In the genomic region with DNA sequence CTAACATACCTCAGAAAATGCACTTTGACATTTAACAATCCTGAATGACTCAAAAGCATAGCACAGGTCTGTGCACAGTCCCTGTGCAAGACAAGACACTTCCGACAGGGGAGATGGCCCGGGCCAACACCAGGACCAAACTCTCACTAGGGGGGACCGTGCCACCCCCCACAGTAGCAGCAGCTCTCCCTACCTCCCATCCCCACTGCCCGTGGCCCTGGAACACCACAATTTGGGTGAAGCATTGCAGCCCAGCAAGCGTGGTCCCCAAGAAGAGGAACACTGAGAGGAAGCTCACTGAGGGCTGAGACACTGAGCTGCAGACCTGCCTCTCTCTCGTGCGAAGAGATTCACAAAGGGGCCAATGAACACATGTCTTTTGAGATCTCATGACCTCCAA, we compare ENCODE assay signal across 26 cellular contexts.
"Had no signal": no experiment of that assay in that cellular context is flagged by ENCODE, and none has a peak within 500 bp of the region (broad histone marks: within the 10 kb centered on the region; RNA-seq: fewer than 3 reads in every experiment).

No MANE protein-coding gene starts in this region.

- H3K4me3 ChIP-seq: left lung, lower lobe of right lung, right atrium auricular region, right lobe of liver, smooth muscle cell, tibial nerve, uterus had no signal

- H3K36me3 Mint-ChIP-seq: immature natural killer cell; naive thymus-derived CD8-positive, alpha-beta T cell; stimulated activated memory B cell treated with anti-CD40 and anti-IgM and Interleukin-4, amounts not matched to agents 10 μg/mL and 1 μg/mL and 100 μg/mL, for 72 hours; type B pancreatic cell had no signal

- H3K9me3 ChIP-seq: left lung, lower lobe of right lung, right atrium auricular region, right lobe of liver, tibial nerve, uterus had no signal

- H3K36me3 ChIP-seq: left lung, lower lobe of right lung, right atrium auricular region, right lobe of liver, tibial nerve, uterus had no signal

- H3K9ac ChIP-seq: parathyroid adenoma had no signal

- H3K9me3 Mint-ChIP-seq: naive thymus-derived CD8-positive, alpha-beta T cell; stimulated activated memory B cell treated with anti-CD40 and anti-IgM and Interleukin-4, amounts not matched to agents 10 μg/mL and 1 μg/mL and 100 μg/mL, for 72 hours; stimulated activated naive CD8-positive, alpha-beta T cell treated with anti-CD3 and anti-CD28 coated beads, Interleukin-15, amount 100 ng/mL, for 72 hours; type B pancreatic cell had no signal

- H3K27me3 ChIP-seq: right atrium auricular region, right lobe of liver, tibial nerve, uterus had no signal

- H3K4me1 Mint-ChIP-seq: immature natural killer cell; naive thymus-derived CD8-positive, alpha-beta T cell; stimulated activated naive CD8-positive, alpha-beta T cell treated with anti-CD3 and anti-CD28 coated beads, Interleukin-15, amount 100 ng/mL, for 72 hours had no signal

- DNase-seq: hypothalamus; immature natural killer cell; kidney; left colon; left lung; lower lobe of right lung; mammary epithelial cell; mesenchymal stem cell; naive thymus-derived CD8-positive, alpha-beta T cell; nucleus accumbens; right lobe of liver; stimulated activated CD4-positive, alpha-beta T cell treated with anti-CD3 and anti-CD28 coated beads, Interleukin-1b, Interleukin-23, amount 100 ng/mL, for 48 hours; stimulated activated CD4-positive, alpha-beta T cell treated with anti-CD3 and anti-CD28 coated beads, Interleukin-2, amount 100 ng/mL, for 48 hours; stimulated activated CD4-positive, alpha-beta T cell treated with anti-CD3 and anti-CD28 coated beads, Interleukin-4, amount 100 ng/mL, for 4 hours; stimulated activated CD8-positive, alpha-beta memory T cell treated with anti-CD3 and anti-CD28 coated beads, Interleukin-4, amount 100 ng/mL, for 48 hours; stimulated activated naive CD4-positive, alpha-beta T cell treated with Interleukin-2 at 50 U/mL for 16 hours; stimulated activated naive CD8-positive, alpha-beta T cell treated with anti-CD3 and anti-CD28 coated beads, Interleukin-15, amount 100 ng/mL, for 72 hours; substantia nigra; uterus had no signal

- ATAC-seq: left colon; left lung; lower lobe of right lung; naive thymus-derived CD8-positive, alpha-beta T cell; right lobe of liver; stimulated activated memory B cell treated with anti-CD40 and anti-IgM and Interleukin-4, amounts not matched to agents 10 μg/mL and 1 μg/mL and 100 μg/mL, for 72 hours; stimulated activated naive CD8-positive, alpha-beta T cell treated with anti-CD3 and anti-CD28 coated beads, Interleukin-15, amount 100 ng/mL, for 72 hours had no signal

- H3K4me1 ChIP-seq: left lung, lower lobe of right lung, parathyroid adenoma, right atrium auricular region, right lobe of liver, tibial nerve, uterus had no signal

- H3K4me3 Mint-ChIP-seq: immature natural killer cell; naive thymus-derived CD8-positive, alpha-beta T cell; stimulated activated memory B cell treated with anti-CD40 and anti-IgM and Interleukin-4, amounts not matched to agents 10 μg/mL and 1 μg/mL and 100 μg/mL, for 72 hours; stimulated activated naive CD8-positive, alpha-beta T cell treated with anti-CD3 and anti-CD28 coated beads, Interleukin-15, amount 100 ng/mL, for 72 hours; type B pancreatic cell had no signal

- H3K27ac Mint-ChIP-seq: immature natural killer cell; naive thymus-derived CD8-positive, alpha-beta T cell; progenitor cell of endocrine pancreas; stimulated activated memory B cell treated with anti-CD40 and anti-IgM and Interleukin-4, amounts not matched to agents 10 μg/mL and 1 μg/mL and 100 μg/mL, for 72 hours; stimulated activated naive CD8-positive, alpha-beta T cell treated with anti-CD3 and anti-CD28 coated beads, Interleukin-15, amount 100 ng/mL, for 72 hours; type B pancreatic cell had no signal
